In the genomic region with DNA sequence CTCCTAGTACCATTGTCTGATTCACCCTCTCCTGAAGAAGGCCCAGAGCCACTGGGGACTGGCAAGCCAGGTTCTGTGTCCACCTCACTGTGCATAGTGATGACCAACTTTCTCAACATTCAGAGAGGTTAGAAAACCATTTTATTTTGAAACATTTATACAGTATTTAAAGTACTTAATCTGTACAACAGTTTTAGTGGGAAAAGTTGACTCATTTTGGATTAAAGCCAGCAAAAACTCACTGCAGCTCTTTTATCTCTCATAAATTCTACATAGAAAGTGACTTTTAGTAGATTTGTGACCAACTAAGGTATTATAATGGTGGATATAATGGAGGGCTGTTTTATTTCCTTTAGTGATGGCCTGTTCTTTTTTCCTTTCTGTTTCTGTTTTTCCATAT, we compare ENCODE assay signal across 1 cellular context.
TF ChIP-seq lines count a peak whose summit lies in the region.

No MANE protein-coding gene starts in this region.

TF ChIP-seq in SK-N-SH treated with all-trans-retinoic acid at 6 μM for 48 hours, 23 proteins besides CTCF, POLR2A, EP300 and RAD21 (continued from another document):
- TF ChIP-seq, protein P1, sequence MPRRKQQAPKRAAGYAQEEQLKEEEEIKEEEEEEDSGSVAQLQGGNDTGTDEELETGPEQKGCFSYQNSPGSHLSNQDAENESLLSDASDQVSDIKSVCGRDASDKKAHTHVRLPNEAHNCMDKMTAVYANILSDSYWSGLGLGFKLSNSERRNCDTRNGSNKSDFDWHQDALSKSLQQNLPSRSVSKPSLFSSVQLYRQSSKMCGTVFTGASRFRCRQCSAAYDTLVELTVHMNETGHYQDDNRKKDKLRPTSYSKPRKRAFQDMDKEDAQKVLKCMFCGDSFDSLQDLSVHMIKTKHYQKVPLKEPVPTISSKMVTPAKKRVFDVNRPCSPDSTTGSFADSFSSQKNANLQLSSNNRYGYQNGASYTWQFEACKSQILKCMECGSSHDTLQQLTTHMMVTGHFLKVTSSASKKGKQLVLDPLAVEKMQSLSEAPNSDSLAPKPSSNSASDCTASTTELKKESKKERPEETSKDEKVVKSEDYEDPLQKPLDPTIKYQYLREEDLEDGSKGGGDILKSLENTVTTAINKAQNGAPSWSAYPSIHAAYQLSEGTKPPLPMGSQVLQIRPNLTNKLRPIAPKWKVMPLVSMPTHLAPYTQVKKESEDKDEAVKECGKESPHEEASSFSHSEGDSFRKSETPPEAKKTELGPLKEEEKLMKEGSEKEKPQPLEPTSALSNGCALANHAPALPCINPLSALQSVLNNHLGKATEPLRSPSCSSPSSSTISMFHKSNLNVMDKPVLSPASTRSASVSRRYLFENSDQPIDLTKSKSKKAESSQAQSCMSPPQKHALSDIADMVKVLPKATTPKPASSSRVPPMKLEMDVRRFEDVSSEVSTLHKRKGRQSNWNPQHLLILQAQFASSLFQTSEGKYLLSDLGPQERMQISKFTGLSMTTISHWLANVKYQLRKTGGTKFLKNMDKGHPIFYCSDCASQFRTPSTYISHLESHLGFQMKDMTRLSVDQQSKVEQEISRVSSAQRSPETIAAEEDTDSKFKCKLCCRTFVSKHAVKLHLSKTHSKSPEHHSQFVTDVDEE (CRISPR knock-in tag; IDR thresholded peaks at IDR 0.05), result no peak
- TF ChIP-seq ISL1 (CRISPR knock-in tag; IDR thresholded peaks at IDR 0.05) (peak; percentile 99), ZFP3 (CRISPR knock-in tag; IDR thresholded peaks at IDR 0.05) (no peak), ZC3H10 (CRISPR knock-in tag; IDR thresholded peaks at IDR 0.05) (peak; percentile 90), ZFP30 (CRISPR knock-in tag; IDR thresholded peaks at IDR 0.05) (no peak), SNAI2 (CRISPR knock-in tag; IDR thresholded peaks at IDR 0.05) (no peak)
